ENCODE assay signal across 26 cellular contexts in the genomic region with DNA sequence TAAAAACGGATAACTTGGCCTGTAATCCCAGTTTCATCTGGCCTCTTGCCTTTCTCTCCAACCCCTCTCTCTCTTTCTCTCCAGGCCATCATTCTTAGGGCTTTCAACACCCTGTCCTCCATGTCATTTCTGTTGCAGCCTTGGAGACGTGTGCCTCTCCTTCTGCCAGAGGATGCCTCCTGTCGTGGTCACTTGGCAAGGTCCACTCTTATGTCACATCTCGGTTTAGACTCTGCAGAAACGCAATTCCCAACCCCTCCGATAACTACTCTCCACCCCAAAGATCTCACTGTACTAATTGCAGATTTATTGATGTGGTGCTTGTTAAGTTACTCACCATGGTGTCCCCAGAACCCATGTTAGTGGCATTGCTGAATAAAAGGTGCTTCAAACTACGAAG.
DNase-seq lines count a peak whose midpoint lies in the region; ATAC-seq, FAIRE-seq and TF ChIP-seq lines count a peak whose summit lies in the region.
"Had no signal": no experiment of that assay in that cellular context is flagged by ENCODE, and none has a peak within 500 bp of the region (broad histone marks: within the 10 kb centered on the region; RNA-seq: fewer than 3 reads in every experiment).

No MANE protein-coding gene starts in this region.

- in situ Hi-C loops in G401 (cut with HindIII; ENCODE audit: low sequenced_read_pairs): no loop called here

- H2BK5ac ChIP-seq in H1 (ENCODE audit: low read depth, low read length) (no peak overlapping the region), trophoblast cell (ENCODE audit: low read depth, low read length, poor library complexity) (no peak overlapping the region)

- FAIRE-seq in H1 (lab: Jason Lieb, UNC) (no peak), GM19239 (lab: Jason Lieb, UNC) (no peak)
- FAIRE-seq: A204.1, G401.6, GM12891 had no signal

- TF ChIP-seq RAD21 in H1 (IDR thresholded peaks at IDR 0.05 in 1 of 2, conservative IDR thresholded peaks at IDR 0.05 in 1 of 2; ENCODE audit: low read depth in 2 of 2, low read length in 2 of 2): no peak

- H3K4me2 ChIP-seq in H1 (ENCODE audit: insufficient read depth in 1 of 2, low read depth in 2 of 2, low read length in 2 of 2) (no peak overlapping the region), trophoblast cell (ENCODE audit: low read length) (no peak overlapping the region)
- H3K4me2 ChIP-seq: BLaER1 had no signal

- H3K14ac ChIP-seq in H1 (ENCODE audit: insufficient read length) (no peak overlapping the region), trophoblast cell (ENCODE audit: low read length) (no peak overlapping the region)

- no peak overlapping the region for H3K23ac ChIP-seq in H1 (ENCODE audit: insufficient read length)
- H3K23ac ChIP-seq in trophoblast cell (ENCODE audit: low read length): peak overlapping the region; percentile 47

- peaks cover 81% of the 10 kb centered on the region for H3K36me3 Mint-ChIP-seq in WTC11
- H3K36me3 Mint-ChIP-seq: CD14-positive monocyte; CD4-positive, alpha-beta memory T cell; CD4-positive, CD25-positive, alpha-beta regulatory T cell had no signal

- H3K4ac ChIP-seq in H1 (replicated peaks; ENCODE audit: insufficient read length, low read depth, low read length) (no peak overlapping the region), trophoblast cell (ENCODE audit: low read depth, low read length) (no peak overlapping the region)

- H2BK120ac ChIP-seq in H1 (replicated peaks; ENCODE audit: low read depth, low read length) (no peak overlapping the region), trophoblast cell (ENCODE audit: insufficient read depth, low read length, poor library complexity) (no peak overlapping the region)

- H4K20me1 ChIP-seq in H1 (replicated peaks in 1 of 2; ENCODE audit: control insufficient read depth in 1 of 2, insufficient read depth in 2 of 2, low read length in 2 of 2): no peaks in the 10 kb centered on the region
- H4K20me1 ChIP-seq: BLaER1 had no signal

- no peak overlapping the region for H4K91ac ChIP-seq in H1 (replicated peaks; ENCODE audit: insufficient read length, low read length)
- no peak overlapping the region for H4K91ac ChIP-seq in trophoblast cell (ENCODE audit: low read depth, low read length)

- no peaks in the 10 kb centered on the region for H3K36me3 ChIP-seq in H1 (ENCODE audit: control insufficient read depth in 2 of 4, insufficient read depth in 4 of 4, low read length in 3 of 4)
- H3K36me3 ChIP-seq in trophoblast cell (ENCODE audit: control insufficient read depth in 1 of 2, insufficient read depth in 2 of 2, low read length in 2 of 2): no peaks in the 10 kb centered on the region
- H3K36me3 ChIP-seq in MG63: no peaks in the 10 kb centered on the region
- H3K36me3 ChIP-seq: BE2C, BLaER1 had no signal

- CTCF ChIA-PET in H1 (lab: Charles Lee; ENCODE audit: partially characterized antibody): interaction anchor here (0.9 kb wide), 1 partner anchor 100 kb away, joined by 3 read pairs; no protein-coding TSS in a partner anchor
- CTCF ChIA-PET in WTC11 (lab: Charles Lee): no interaction called here

- no peak overlapping the region for H3K27ac ChIP-seq in H1 (ENCODE audit: low read depth, low read length)
- H3K27ac ChIP-seq in trophoblast cell (ENCODE audit: low read depth, low read length): no peak overlapping the region
- H3K27ac ChIP-seq: BLaER1 had no signal

- H3K9me3 Mint-ChIP-seq in WTC11: peaks cover 81% of the 10 kb centered on the region

- H3K27me3 ChIP-seq in H1 (replicated peaks in 1 of 4; ENCODE audit: control insufficient read depth in 3 of 4, extremely low read depth in 1 of 4, insufficient read depth in 3 of 4, low read length in 3 of 4) (no peaks in the 10 kb centered on the region), trophoblast cell (ENCODE audit: insufficient read depth, low read length) (no peaks in the 10 kb centered on the region), MG63 (no peaks in the 10 kb centered on the region)
- H3K27me3 ChIP-seq: BE2C, BLaER1 had no signal

- TF ChIP-seq POLR2A in H1 (IDR thresholded peaks at IDR 0.05; ENCODE audit: control extremely low read depth in 1 of 2, low read depth in 2 of 2, low read length in 2 of 2): no peak

- H4K8ac ChIP-seq in H1 (ENCODE audit: extremely low read depth, insufficient read depth, low read length): no peak overlapping the region
- H4K8ac ChIP-seq in trophoblast cell (ENCODE audit: low read depth, low read length): no peak overlapping the region

- H3K56ac ChIP-seq in H1 (replicated peaks; ENCODE audit: insufficient read length, low read depth, low read length): no peak overlapping the region

- H3K18ac ChIP-seq in H1 (ENCODE audit: extremely low read depth, low read length): no peak overlapping the region
- H3K18ac ChIP-seq in trophoblast cell (ENCODE audit: low read length): no peak overlapping the region

- H3K4me1 Mint-ChIP-seq in WTC11: no peaks in the 10 kb centered on the region
- H3K4me1 Mint-ChIP-seq: CD14-positive monocyte; CD4-positive, alpha-beta memory T cell; CD4-positive, CD25-positive, alpha-beta regulatory T cell; CD8-positive, alpha-beta memory T cell had no signal

- H2AFZ ChIP-seq in H1 (ENCODE audit: low read length): no peak overlapping the region
- H2AFZ ChIP-seq in trophoblast cell (ENCODE audit: insufficient read depth, low read length, poor library complexity): no peak overlapping the region

- H3K9me3 ChIP-seq in H1 (ENCODE audit: insufficient read depth in 2 of 2, low read depth in 1 of 2, low read length in 1 of 2) (no peaks in the 10 kb centered on the region), trophoblast cell (ENCODE audit: insufficient read depth, low read depth, low read length) (no peaks in the 10 kb centered on the region), MG63 (no peaks in the 10 kb centered on the region)
- H3K9me3 ChIP-seq: BE2C, BLaER1 had no signal

- H3K9ac ChIP-seq in H1 (replicated peaks in 1 of 4; ENCODE audit: extremely low read depth in 1 of 4, low read depth in 3 of 4, low read length in 3 of 4): no peak overlapping the region
- H3K9ac ChIP-seq in trophoblast cell (ENCODE audit: low read length): no peak overlapping the region
- H3K9ac ChIP-seq: BLaER1 had no signal

- H2BK12ac ChIP-seq in H1 (ENCODE audit: low read depth, low read length) (no peak overlapping the region), trophoblast cell (ENCODE audit: low read length) (no peak overlapping the region)

- ATAC-seq in WTC11: no peak

- DNase-seq in G401 (ENCODE audit: low spot score) (peak; percentile 59), cerebellar cortex (ENCODE audit: low spot score) (peak; percentile 46), H1 (ENCODE audit: low read depth in 1 of 2, low spot score in 2 of 2) (no peak), trophoblast cell (no peak), MG63 (no peak), WTC11 (ENCODE audit: low spot score) (no peak), GM19239 (ENCODE audit: insufficient read length, low spot score) (no peak)
- DNase-seq: 8988T; ACHN; BE2C; CD4-positive, alpha-beta memory T cell; CD4-positive, CD25-positive, alpha-beta regulatory T cell; CD8-positive, alpha-beta memory T cell; COR-L47; DMS 273 treated with DMSO at 0.1 percent for 48 hours; DMS153; DMS53; DMS79; DND-41; EL; GF-D8 had no signal

- H4K12ac ChIP-seq in trophoblast cell (ENCODE audit: low read depth, low read length): no peak overlapping the region

- H3K4me3 Mint-ChIP-seq in WTC11: no peak overlapping the region
- H3K4me3 Mint-ChIP-seq: CD14-positive monocyte; CD4-positive, alpha-beta memory T cell; CD4-positive, CD25-positive, alpha-beta regulatory T cell; CD8-positive, alpha-beta memory T cell had no signal

- no peaks in the 10 kb centered on the region for H3K79me1 ChIP-seq in H1 (ENCODE audit: low read depth, low read length)
- H3K79me1 ChIP-seq in trophoblast cell (ENCODE audit: low read length): no peaks in the 10 kb centered on the region

- H2BK15ac ChIP-seq in H1 (ENCODE audit: low read length): peak overlapping the region; percentile 65; the same call in 1 of the 2 replicates

- WGBS in H1 (ENCODE audit: extremely low coverage in 1 of 2, insufficient coverage in 1 of 2, insufficient read length in 1 of 2, insufficient replicate concordance in 2 of 2, low coverage in 1 of 2, low lambda C conversion rate in 2 of 2, missing lambda C conversion rate in 1 of 2), 2 experiments: 91% methylated on average over 7 of the region's 7 CpGs; no CpG with 5 or more reads in 1 of the 2 experiments
- no CpG with 5 or more reads among the region's 7 CpGs for WGBS in trophoblast cell (ENCODE audit: extremely low coverage, insufficient coverage, insufficient read length)

- H3K4me3 ChIP-seq in H1 (ENCODE audit: extremely low read depth in 1 of 4, insufficient read depth in 2 of 4, low read depth in 3 of 4, low read length in 4 of 4) (no peak overlapping the region), trophoblast cell (ENCODE audit: low read depth, low read length) (no peak overlapping the region), MG63 (no peak overlapping the region)
- H3K4me3 ChIP-seq: BLaER1 had no signal

- peaks cover 17% of the 10 kb centered on the region for H3K27me3 Mint-ChIP-seq in WTC11 (ENCODE audit: low read depth)
- H3K27me3 Mint-ChIP-seq: CD4-positive, alpha-beta memory T cell; CD4-positive, CD25-positive, alpha-beta regulatory T cell had no signal

- no peak overlapping the region for H3K27ac Mint-ChIP-seq in WTC11
- H3K27ac Mint-ChIP-seq: CD14-positive monocyte; CD4-positive, alpha-beta memory T cell; CD8-positive, alpha-beta memory T cell had no signal

- no peaks in the 10 kb centered on the region for H3K79me2 ChIP-seq in H1 (ENCODE audit: control insufficient read depth in 1 of 2, insufficient read depth in 2 of 2, low read length in 2 of 2)
- no peaks in the 10 kb centered on the region for H3K79me2 ChIP-seq in trophoblast cell (ENCODE audit: control insufficient read depth, insufficient read depth, low read length, poor library complexity)

- POLR2A ChIA-PET in H1 (lab: Charles Lee; ENCODE audit: partially characterized antibody) (interaction anchor here (0.8 to 1.3 kb wide), 2 partner anchors 10 to 13 kb away, joined by 3 to 4 read pairs; no protein-coding TSS in a partner anchor), WTC11 (lab: Charles Lee) (no interaction called here)

- H3K23me2 ChIP-seq in H1 (ENCODE audit: low read depth, low read length): no peaks in the 10 kb centered on the region

- H2AK5ac ChIP-seq in H1 (ENCODE audit: low read depth, low read length): no peak overlapping the region; the same call in 1 of the 2 replicates
- H2AK5ac ChIP-seq in trophoblast cell (ENCODE audit: low read length): no peak overlapping the region

- H3K4me1 ChIP-seq in H1 (replicated peaks in 1 of 4; ENCODE audit: control insufficient read depth in 3 of 4, insufficient read depth in 4 of 4, low read length in 3 of 4) (no peaks in the 10 kb centered on the region), trophoblast cell (ENCODE audit: control insufficient read depth in 1 of 2, insufficient read depth in 2 of 2, low read length in 2 of 2) (no peaks in the 10 kb centered on the region)
- H3K4me1 ChIP-seq: BE2C, BLaER1 had no signal

- 0 out of 2 replicates have a peak overlapping the region, but pooled peaks have one; percentile 26 for H2BK20ac ChIP-seq in H1 (ENCODE audit: low read length)

- no peak overlapping the region for H4K5ac ChIP-seq in H1 (ENCODE audit: insufficient read length, low read depth, low read length)

- TF ChIP-seq CTCF in H1 (IDR thresholded peaks at IDR 0.05; ENCODE audit: control extremely low read depth in 1 of 3, insufficient read depth in 1 of 3, low read depth in 1 of 3, low read length in 3 of 3) (no peak), WTC11 (IDR thresholded peaks at IDR 0.05) (no peak)

- TF ChIP-seq EP300 in H1 (IDR thresholded peaks at IDR 0.05; ENCODE audit: borderline replicate concordance in 1 of 2, low read depth in 2 of 2, low read length in 2 of 2): no peak

Comparison
In these comparisons a context has a peak if more than half of its experiments do, and no peak if none do; other contexts are left out.
1. DNase-seq: peak in G401 (single experiment) and cerebellar cortex (single experiment); none in H1 (0 of 2), trophoblast cell (0 of 2), MG63 (single experiment), WTC11 (single experiment) and GM19239 (single experiment).